ENCODE assay signal across 9 cellular contexts in genomic region chr2:192196451-192197194, GRCh38. TPM values are rescaled to one million over a fixed set of nuclear protein-coding genes. Genes with fewer than 3 reads are reported as not detected.
A peak's percentile ranks its signal among the peaks of the same experiment; 100 is the strongest.
DNase-seq lines count a peak whose midpoint lies in the region; ATAC-seq and TF ChIP-seq lines count a peak whose summit lies in the region.
"Had no signal": no experiment of that assay in that cellular context is flagged by ENCODE, and none has a peak within 500 bp of the region (broad histone marks: within the 10 kb centered on the region; RNA-seq: fewer than 3 reads in every experiment).

No MANE protein-coding gene starts in this region.

- H3K36me3 Mint-ChIP-seq in CD4-positive, alpha-beta memory T cell: no peaks in the 10 kb centered on the region
- H3K36me3 Mint-ChIP-seq in central memory CD8-positive, alpha-beta T cell (ENCODE audit: insufficient read depth): no peaks in the 10 kb centered on the region
- no peaks in the 10 kb centered on the region for H3K36me3 Mint-ChIP-seq in nephron progenitor cell (ENCODE audit: low read depth)

- BruUV-seq in PC-9 (replicated peaks; lab: Mats Ljungman, UMichigan): no TSS peak

- no peaks in the 10 kb centered on the region for H3K79me2 ChIP-seq in PC-9 (ENCODE audit: low read depth)

- POLR2A ChIA-PET in CD4-positive, alpha-beta memory T cell (lab: Charles Lee; ENCODE audit: partially characterized antibody): no interaction called here
- POLR2A ChIA-PET in PC-9 (lab: Charles Lee; ENCODE audit: unreplicated experiment): no interaction called here

- no peak overlapping the region for H3K27ac Mint-ChIP-seq in CD4-positive, alpha-beta memory T cell
- H3K27ac Mint-ChIP-seq in central memory CD8-positive, alpha-beta T cell (ENCODE audit: low read depth): no peak overlapping the region
- H3K27ac Mint-ChIP-seq in nephron progenitor cell: no peak overlapping the region

- DNase-seq in CD4-positive, alpha-beta memory T cell: no peak
- DNase-seq in KBM-7: peak; percentile 29
- no peak for DNase-seq in central memory CD8-positive, alpha-beta T cell (ENCODE audit: low spot score in 2 of 2)
- DNase-seq in nephron progenitor cell: no peak
- no peak for DNase-seq in PC-9

- H3F3A ChIP-seq in PC-9 (ENCODE audit: insufficient read depth, low read depth): no peaks in the 10 kb centered on the region

- H3K27ac ChIP-seq in CD4-positive, alpha-beta memory T cell (ENCODE audit: low read depth, low read length): no peak overlapping the region
- H3K27ac ChIP-seq in PC-9: no peak overlapping the region

- intact Hi-C loops in CD4-positive, alpha-beta memory T cell (cut with micrococcal nuclease): no loop called here
- intact Hi-C loops in PC-9 (cut with micrococcal nuclease; ENCODE audit: unreplicated experiment): no loop called here

- no peaks in the 10 kb centered on the region for H3K9me3 Mint-ChIP-seq in CD4-positive, alpha-beta memory T cell
- H3K9me3 Mint-ChIP-seq in central memory CD8-positive, alpha-beta T cell: no peaks in the 10 kb centered on the region
- H3K9me3 Mint-ChIP-seq in nephron progenitor cell: no peaks in the 10 kb centered on the region

- H3K36me3 ChIP-seq in CD4-positive, alpha-beta memory T cell (ENCODE audit: insufficient read depth, low read length): no peaks in the 10 kb centered on the region
- H3K36me3 ChIP-seq in PC-9 (ENCODE audit: low read depth): no peaks in the 10 kb centered on the region

- no peaks in the 10 kb centered on the region for H4K20me1 ChIP-seq in PC-9 (ENCODE audit: insufficient read depth)

- in situ Hi-C loops in KBM-7 (cut with MboI; ENCODE audit: low pct_unique_long_range_greater_than_20kb, low sequenced_read_pairs): no loop called here

- no peak overlapping the region for H3K4me3 ChIP-seq in CD4-positive, alpha-beta memory T cell (ENCODE audit: low read length in 2 of 2)
- H3K4me3 ChIP-seq in PC-9: no peak overlapping the region

- peaks cover 50% of the 10 kb centered on the region for H3K27me3 ChIP-seq in CD4-positive, alpha-beta memory T cell (ENCODE audit: insufficient read depth, low read length)
- H3K27me3 ChIP-seq in PC-9 (ENCODE audit: insufficient read depth, low read depth): no peaks in the 10 kb centered on the region

- no peaks in the 10 kb centered on the region for H3K9me3 ChIP-seq in CD4-positive, alpha-beta memory T cell (ENCODE audit: control insufficient read depth in 1 of 2, low read length in 2 of 2)
- no peaks in the 10 kb centered on the region for H3K9me3 ChIP-seq in PC-9 (ENCODE audit: insufficient read depth, low read depth)

- peaks cover 45 to 51% of the 10 kb centered on the region in 2 donors for H3K27me3 Mint-ChIP-seq in CD4-positive, alpha-beta memory T cell
- H3K27me3 Mint-ChIP-seq in central memory CD8-positive, alpha-beta T cell: peaks cover 66% of the 10 kb centered on the region
- H3K27me3 Mint-ChIP-seq in nephron progenitor cell (ENCODE audit: low read depth, poor library complexity): peaks cover 80% of the 10 kb centered on the region

- CTCF ChIA-PET in CD4-positive, alpha-beta memory T cell (lab: Charles Lee; ENCODE audit: partially characterized antibody): no interaction called here
- CTCF ChIA-PET in PC-9 (lab: Charles Lee): no interaction called here

- no peak overlapping the region for H3K4me2 ChIP-seq in PC-9

- peaks cover 21 to 37% (median 28%) of the 10 kb centered on the region in 4 donors for H3K4me1 Mint-ChIP-seq in CD4-positive, alpha-beta memory T cell
- peaks cover 29% of the 10 kb centered on the region for H3K4me1 Mint-ChIP-seq in central memory CD8-positive, alpha-beta T cell
- H3K4me1 Mint-ChIP-seq in nephron progenitor cell: peaks cover 32% of the 10 kb centered on the region

- no peak overlapping the region for H2AFZ ChIP-seq in PC-9

- TF ChIP-seq CTCF in nephron progenitor cell (IDR thresholded peaks at IDR 0.05): no peak
- TF ChIP-seq CTCF in PC-9 (conservative IDR thresholded peaks at IDR 0.05): no peak

- peaks cover 29% of the 10 kb centered on the region for H3K4me1 ChIP-seq in CD4-positive, alpha-beta memory T cell (ENCODE audit: insufficient read depth, low read length)
- H3K4me1 ChIP-seq in PC-9 (replicated peaks; ENCODE audit: insufficient read depth): no peaks in the 10 kb centered on the region

- H3K4me3 Mint-ChIP-seq in CD4-positive, alpha-beta memory T cell: peak overlapping the region; percentile 22 to 92 (median 80)
- H3K4me3 Mint-ChIP-seq in central memory CD8-positive, alpha-beta T cell: peak overlapping the region; percentile 81
- peak overlapping the region; percentile 71 for H3K4me3 Mint-ChIP-seq in nephron progenitor cell

- no peaks in the 10 kb centered on the region for H3K9me2 ChIP-seq in PC-9 (ENCODE audit: insufficient read depth)

- no peak for ATAC-seq in central memory CD8-positive, alpha-beta T cell (replicated peaks; ENCODE audit: extremely low read depth, poor library complexity, severe bottlenecking)
- ATAC-seq in HG03439 (IDR thresholded peaks at IDR 0.05; ENCODE audit: unreplicated experiment) (no peak), HG02763 (IDR thresholded peaks at IDR 0.05; ENCODE audit: unreplicated experiment) (no peak), GM18861 (IDR thresholded peaks at IDR 0.05; ENCODE audit: unreplicated experiment) (no peak)

RNA-seq across cellular contexts. Expression of gene TMEFF2, which starts 1.9 kb away (rescaled TPM):
- not detected for total RNA-seq in CD4-positive, alpha-beta memory T cell
- not detected for polyA plus RNA-seq in CD4-positive, alpha-beta memory T cell
- total RNA-seq in PC-9 (2021): not detected in 2 replicates
- polyA plus RNA-seq: keratinocyte had no signal
